In genomic region chr10:113712024-113712423, GRCh38 we compare ENCODE assay signal across 2 cellular contexts.
A peak's percentile ranks its signal among the peaks of the same experiment; 100 is the strongest.
TF ChIP-seq lines count a peak whose summit lies in the region.

No MANE protein-coding gene starts in this region.

TF ChIP-seq in HEK293, 187 proteins besides CTCF, POLR2A, EP300 and RAD21:
- TF ChIP-seq ZNF488 (tag by site-specific recombination; IDR thresholded peaks at IDR 0.05) (no peak), ZNF664 (tag by site-specific recombination; IDR thresholded peaks at IDR 0.05) (peak; percentile 93)

TF ChIP-seq in H1, 55 proteins besides CTCF, POLR2A, EP300 and RAD21:
- TF ChIP-seq TBP (IDR thresholded peaks at IDR 0.05; ENCODE audit: low read depth, low read length) (no peak), HDAC6 (IDR thresholded peaks at IDR 0.05; ENCODE audit: low read depth, low read length) (no peak), JUN (IDR thresholded peaks at IDR 0.05; ENCODE audit: low read depth, low read length) (no peak), RFX5 (IDR thresholded peaks at IDR 0.05; ENCODE audit: borderline replicate concordance, low read depth, low read length) (no peak), CHD2 (IDR thresholded peaks at IDR 0.05; ENCODE audit: low read length) (no peak), TEAD4 (IDR thresholded peaks at IDR 0.05; ENCODE audit: low read depth, low read length) (no peak), ATF2 (IDR thresholded peaks at IDR 0.05; ENCODE audit: low read length) (no peak), ZNF274 (IDR thresholded peaks at IDR 0.05; ENCODE audit: borderline replicate concordance, extremely low read depth, low read length) (no peak), KDM4A (IDR thresholded peaks at IDR 0.05; ENCODE audit: low read depth, low read length, severe bottlenecking) (no peak), NRF1 (IDR thresholded peaks at IDR 0.05; ENCODE audit: low read depth, low read length) (no peak), EGR1 (IDR thresholded peaks at IDR 0.05; ENCODE audit: borderline replicate concordance, low read depth, low read length) (no peak), SUZ12 (IDR thresholded peaks at IDR 0.05; ENCODE audit: low read length) (no peak), SP4 (IDR thresholded peaks at IDR 0.05; ENCODE audit: low read length) (no peak)
